ENCODE assay signal across 20 cellular contexts in genomic region chr22:43534916-43535315, GRCh38.
DNase-seq lines count a peak whose midpoint lies in the region; ATAC-seq, FAIRE-seq and TF ChIP-seq lines count a peak whose summit lies in the region.
"Had no signal": no experiment of that assay in that cellular context is flagged by ENCODE, and none has a peak within 500 bp of the region (broad histone marks: within the 10 kb centered on the region; RNA-seq: fewer than 3 reads in every experiment).

No MANE protein-coding gene starts in this region.

- no peak for ATAC-seq in right lobe of liver
- ATAC-seq in HepG2 = no peak
- no peak for ATAC-seq in upper lobe of right lung
- no peak for ATAC-seq in HG02763 (IDR thresholded peaks at IDR 0.05; ENCODE audit: unreplicated experiment)
- ATAC-seq: HCT116 had no signal

- H2AFZ ChIP-seq in HepG2 (ENCODE audit: low read length) = no peak overlapping the region

- POLR2A ChIA-PET in HepG2 (lab: Yijun Ruan, JAX) = no interaction called here

- no peaks in the 10 kb centered on the region for H3K79me2 ChIP-seq in HepG2 (ENCODE audit: insufficient read depth, low read length)

- H3K27me3 ChIP-seq in right lobe of liver (no peaks in the 10 kb centered on the region), HepG2 (ENCODE audit: control insufficient read depth in 1 of 2, insufficient read depth in 2 of 2, low read length in 2 of 2) (peaks cover 3 to 30% of the 10 kb centered on the region in 2 experiments; a peak in 1 of 5 replicates), esophagus squamous epithelium (no peaks in the 10 kb centered on the region), upper lobe of right lung (no peaks in the 10 kb centered on the region), brain microvascular endothelial cell (replicated peaks) (no peaks in the 10 kb centered on the region), esophagus muscularis mucosa (no peaks in the 10 kb centered on the region)
- H3K27me3 ChIP-seq: BLaER1 had no signal

- no peaks in the 10 kb centered on the region for H3K4me1 ChIP-seq in right lobe of liver
- no peaks in the 10 kb centered on the region for H3K4me1 ChIP-seq in HepG2 (ENCODE audit: insufficient read depth, low read length)
- peaks cover 10 to 69% (median 13%) of the 10 kb centered on the region in 3 donors for H3K4me1 ChIP-seq in esophagus squamous epithelium
- H3K4me1 ChIP-seq in upper lobe of right lung = no peaks in the 10 kb centered on the region
- no peaks in the 10 kb centered on the region for H3K4me1 ChIP-seq in esophagus muscularis mucosa
- H3K4me1 ChIP-seq: BLaER1 had no signal

- in situ Hi-C loops in HepG2 (cut with HindIII; ENCODE audit: extremely low pct_ligation_motif_present, low pct_unique_long_range_greater_than_20kb) = no loop called here
- in situ Hi-C loops in brain microvascular endothelial cell (cut with HindIII; ENCODE audit: low pct_ligation_motif_present, low sequenced_read_pairs) = no loop called here

- H3K27ac ChIP-seq in right lobe of liver = no peak overlapping the region
- H3K27ac ChIP-seq in HepG2 (ENCODE audit: extremely low read length, insufficient read depth, low read length) = no peak overlapping the region
- peak overlapping the region; percentile 47 to 73 (median 56) for H3K27ac ChIP-seq in esophagus squamous epithelium
- no peak overlapping the region for H3K27ac ChIP-seq in upper lobe of right lung
- H3K27ac ChIP-seq in brain microvascular endothelial cell = no peak overlapping the region
- no peak overlapping the region for H3K27ac ChIP-seq in esophagus muscularis mucosa (replicated peaks in 1 of 4)
- H3K27ac ChIP-seq: BLaER1 had no signal

- 84% methylated on average over 5 of the region's 6 CpGs for WGBS in right lobe of liver (ENCODE audit: insufficient coverage, low coverage, low lambda C conversion rate, missing lambda C conversion rate)
- 0% methylated on average over 4 of the region's 6 CpGs for WGBS in HepG2 (ENCODE audit: low lambda C conversion rate)
- WGBS in esophagus squamous epithelium, 2 donors = 68 to 74% methylated on average over 5 to 6 of the region's 6 CpGs
- WGBS in esophagus muscularis mucosa = 88% methylated on average over 6 of the region's 6 CpGs

- no peak for FAIRE-seq in HepG2 (lab: Jason Lieb, UNC)
- FAIRE-seq: GM12892, GM18507 had no signal

- intact Hi-C loops in right lobe of liver (cut with DNase I) = no loop called here
- intact Hi-C loops in HepG2 (cut with micrococcal nuclease; ENCODE audit: unreplicated experiment) = loop anchor here (5.0 kb wide), 1 partner anchor 148 kb away; no protein-coding TSS in a partner anchor
- intact Hi-C loops in esophagus squamous epithelium (cut with DNase I) = no loop called here
- intact Hi-C loops in posterior vena cava (cut with DNase I) = loop anchor here in 1 of 2 donors (10.0 kb wide), 1 partner anchor 1360 kb away; no protein-coding TSS in a partner anchor
- intact Hi-C loops in upper lobe of right lung (cut with DNase I) = no loop called here
- intact Hi-C loops in esophagus muscularis mucosa (cut with DNase I) = no loop called here

- TF ChIP-seq EP300 in HepG2 (IDR thresholded peaks at IDR 0.05; ENCODE audit: low read depth in 2 of 2, low read length in 2 of 2) (no peak), HepG2 (CRISPR knock-in tag; IDR thresholded peaks at IDR 0.05; ENCODE audit: borderline replicate concordance) (no peak), esophagus muscularis mucosa (IDR thresholded peaks at IDR 0.05) (no peak)

- no TSS peak for BruUV-seq in HepG2 (replicated peaks; lab: Mats Ljungman, UMichigan)

- H3K36me3 ChIP-seq in right lobe of liver (no peaks in the 10 kb centered on the region), HepG2 (replicated peaks in 1 of 2; ENCODE audit: control insufficient read depth in 1 of 2, insufficient read depth in 2 of 2, low read length in 2 of 2) (no peaks in the 10 kb centered on the region), esophagus squamous epithelium (no peaks in the 10 kb centered on the region), upper lobe of right lung (no peaks in the 10 kb centered on the region), brain microvascular endothelial cell (replicated peaks) (no peaks in the 10 kb centered on the region), esophagus muscularis mucosa (peaks cover 0 to 7% (median 2%) of the 10 kb centered on the region in 4 donors)
- H3K36me3 ChIP-seq: BLaER1 had no signal

- CTCF ChIA-PET in HepG2 (lab: Yijun Ruan, JAX; ENCODE audit: low intra/inter-chr PET ratio, low total read pairs) = no interaction called here

- H3K4me3 ChIP-seq in right lobe of liver = no peak overlapping the region
- no peak overlapping the region for H3K4me3 ChIP-seq in HepG2 (replicated peaks in 1 of 3; ENCODE audit: insufficient read depth in 1 of 3, low read depth in 2 of 3, low read length in 3 of 3)
- no peak overlapping the region for H3K4me3 ChIP-seq in esophagus squamous epithelium
- H3K4me3 ChIP-seq in upper lobe of right lung = no peak overlapping the region
- no peak overlapping the region for H3K4me3 ChIP-seq in brain microvascular endothelial cell (ENCODE audit: low read depth, low read length)
- no peak overlapping the region for H3K4me3 ChIP-seq in esophagus muscularis mucosa
- H3K4me3 ChIP-seq: BLaER1 had no signal

- TF ChIP-seq CTCF in right lobe of liver (IDR thresholded peaks at IDR 0.05) (no peak), HepG2 (CRISPR knock-in tag; IDR thresholded peaks at IDR 0.05) (no peak), esophagus squamous epithelium (IDR thresholded peaks at IDR 0.05) (no peak), upper lobe of right lung (IDR thresholded peaks at IDR 0.05) (no peak), brain microvascular endothelial cell (IDR thresholded peaks at IDR 0.05; ENCODE audit: low read depth, low read length, missing control alignments) (no peak), esophagus muscularis mucosa (IDR thresholded peaks at IDR 0.05) (no peak)

- no peaks in the 10 kb centered on the region for H4K20me1 ChIP-seq in HepG2 (ENCODE audit: insufficient read depth, low read length)
- H4K20me1 ChIP-seq: BLaER1 had no signal

- no peak for TF ChIP-seq RAD21 in HepG2 (CRISPR knock-in tag; IDR thresholded peaks at IDR 0.05)

- peak in 2 of 3 donors; percentile 18 to 19 for DNase-seq in right lobe of liver
- DNase-seq in HepG2 (ENCODE audit: low spot score) = no peak
- DNase-seq in esophagus squamous epithelium (lab: John Stamatoyannopoulos, UW) = no peak
- peak; percentile 34 for DNase-seq in posterior vena cava (ENCODE audit: low spot score)
- DNase-seq in upper lobe of right lung = peak; percentile 19
- no peak for DNase-seq in brain microvascular endothelial cell
- no peak for DNase-seq in esophagus muscularis mucosa (ENCODE audit: extremely low spot score)
- DNase-seq: 8988T; CD4-positive, alpha-beta memory T cell; DMS153; DMS79; GDM1; GOT3; H7; HFFc6 had no signal

- H3K9me3 ChIP-seq in right lobe of liver = no peaks in the 10 kb centered on the region
- no peaks in the 10 kb centered on the region for H3K9me3 ChIP-seq in HepG2 (ENCODE audit: low read length)
- H3K9me3 ChIP-seq in esophagus squamous epithelium = no peaks in the 10 kb centered on the region
- no peaks in the 10 kb centered on the region for H3K9me3 ChIP-seq in upper lobe of right lung
- peaks cover 0 to 7% (median 0%) of the 10 kb centered on the region in 4 donors for H3K9me3 ChIP-seq in esophagus muscularis mucosa
- H3K9me3 ChIP-seq: BLaER1 had no signal

- H3K9ac ChIP-seq in HepG2 (ENCODE audit: insufficient read depth, low read depth, low read length) = no peak overlapping the region
- H3K9ac ChIP-seq: BLaER1 had no signal

- no peak overlapping the region for H3K4me2 ChIP-seq in HepG2 (ENCODE audit: low read depth, low read length)
- H3K4me2 ChIP-seq: BLaER1 had no signal

- TF ChIP-seq POLR2A in right lobe of liver (IDR thresholded peaks at IDR 0.05) (no peak), HepG2 (IDR thresholded peaks at IDR 0.05; ENCODE audit: insufficient read depth in 1 of 2, low read depth in 2 of 2, low read length in 2 of 2) (no peak), esophagus squamous epithelium (IDR thresholded peaks at IDR 0.05) (no peak), esophagus muscularis mucosa (IDR thresholded peaks at IDR 0.05; ENCODE audit: low read depth) (no peak)

TF ChIP-seq in HepG2, 621 proteins besides CTCF, POLR2A, EP300 and RAD21 (continues in another document):
- TF ChIP-seq ATF7 (IDR thresholded peaks at IDR 0.05) (no peak), ATF7 (CRISPR knock-in tag; IDR thresholded peaks at IDR 0.05) (no peak), RBM22 (optimal IDR thresholded peaks at IDR 0.05; ENCODE audit: low read length) (no peak), ZNF34 (CRISPR knock-in tag; IDR thresholded peaks at IDR 0.05; ENCODE audit: borderline replicate concordance) (no peak), GLI4 (CRISPR knock-in tag; IDR thresholded peaks at IDR 0.05; ENCODE audit: borderline replicate concordance) (no peak), MYC (CRISPR knock-in tag; IDR thresholded peaks at IDR 0.05; ENCODE audit: borderline replicate concordance) (no peak), ZNF33A (CRISPR knock-in tag; IDR thresholded peaks at IDR 0.05; ENCODE audit: borderline replicate concordance) (no peak), TOPORS (CRISPR knock-in tag; IDR thresholded peaks at IDR 0.05) (no peak)

Comparison
In these comparisons a context has a peak if more than half of its experiments do, and no peak if none do; other contexts are left out.
1. DNase-seq: peak in right lobe of liver (2 of 3), posterior vena cava (single experiment) and upper lobe of right lung (single experiment); none in HepG2 (single experiment), esophagus squamous epithelium (single experiment), brain microvascular endothelial cell (single experiment) and esophagus muscularis mucosa (single experiment).
2. H3K27ac ChIP-seq: peak in esophagus squamous epithelium (4 of 4); none in right lobe of liver (0 of 3), HepG2 (single experiment), upper lobe of right lung (single experiment), brain microvascular endothelial cell (single experiment) and esophagus muscularis mucosa (0 of 4).